ENCODE assay signal across 14 cellular contexts in the genomic region with DNA sequence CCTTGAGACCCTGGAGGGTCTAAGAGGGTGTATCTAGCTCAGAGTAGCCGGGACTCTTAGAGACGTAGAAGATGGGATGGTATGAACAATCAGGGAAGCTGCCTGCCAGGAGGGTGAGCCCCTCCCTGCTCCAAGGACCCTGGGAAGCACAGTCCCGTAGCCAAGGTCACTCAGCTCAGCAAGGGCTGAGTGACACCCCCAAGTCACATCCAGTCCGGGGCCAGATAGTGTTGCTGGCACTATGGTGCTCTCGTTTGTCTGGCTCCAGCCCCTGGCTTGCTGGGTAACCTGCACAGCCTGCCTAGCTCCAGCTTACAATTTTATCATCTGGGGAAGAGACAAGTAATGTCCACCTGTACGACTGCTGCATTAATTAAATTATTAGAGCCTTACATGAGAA. TPM values are rescaled to one million over a fixed set of nuclear protein-coding genes. Genes with fewer than 3 reads are reported as not detected.
DNase-seq lines count a peak whose midpoint lies in the region; ATAC-seq and TF ChIP-seq lines count a peak whose summit lies in the region.
"Had no signal": no experiment of that assay in that cellular context is flagged by ENCODE, and none has a peak within 500 bp of the region (broad histone marks: within the 10 kb centered on the region; RNA-seq: fewer than 3 reads in every experiment).

No MANE protein-coding gene starts in this region.

- no peak overlapping the region for H3K4me3 ChIP-seq in heart right ventricle
- H3K4me3 ChIP-seq in right cardiac atrium (ENCODE audit: low read length): no peak overlapping the region
- H3K4me3 ChIP-seq in testis: no peak overlapping the region
- H3K4me3 ChIP-seq in thyroid gland (replicated peaks in 1 of 3): no peak overlapping the region
- H3K4me3 ChIP-seq: GM23338 had no signal

- no peaks in the 10 kb centered on the region for H3K36me3 ChIP-seq in heart right ventricle
- no peaks in the 10 kb centered on the region for H3K36me3 ChIP-seq in testis (ENCODE audit: low read depth, missing control alignments)
- no peaks in the 10 kb centered on the region for H3K36me3 ChIP-seq in thyroid gland

- DNase-seq in Right ventricle myocardium superior: no peak
- DNase-seq in heart right ventricle: no peak
- DNase-seq in right cardiac atrium: no peak
- peak; percentile 59 for DNase-seq in testis
- DNase-seq in activated naive CD4-positive, alpha-beta T cell treated with anti-CD3 and anti-CD28 coated beads, Interleukin-2, amount 50 U/mL, for 72 hours (ENCODE audit: low spot score in 2 of 2): no peak
- no peak for DNase-seq in SW 1271 (lab: John Stamatoyannopoulos, UW)
- DNase-seq in thyroid gland: no peak
- DNase-seq: AML-193; Caco-2; CD4-positive, alpha-beta T cell; HCEC 1CT had no signal

- no peak overlapping the region for H3K27ac Mint-ChIP-seq in activated naive CD4-positive, alpha-beta T cell treated with anti-CD3 and anti-CD28 coated beads, Interleukin-2, amount 50 U/mL, for 72 hours
- H3K27ac Mint-ChIP-seq: CD4-positive, alpha-beta T cell; GM23338; IgD-negative memory B cell had no signal

- H3K4me1 ChIP-seq in heart right ventricle (peaks cover 0 to 20% (median 6%) of the 10 kb centered on the region in 9 donors), right cardiac atrium (ENCODE audit: control insufficient read depth, insufficient read depth, low read length) (peaks cover 4% of the 10 kb centered on the region), testis (peaks cover 22% of the 10 kb centered on the region), thyroid gland (no peaks in the 10 kb centered on the region)

- no peaks in the 10 kb centered on the region for H3K36me3 Mint-ChIP-seq in activated naive CD4-positive, alpha-beta T cell treated with anti-CD3 and anti-CD28 coated beads, Interleukin-2, amount 50 U/mL, for 72 hours
- H3K36me3 Mint-ChIP-seq: IgD-negative memory B cell had no signal

- 45 to 70% methylated on average over 6 of the region's 6 CpGs for WGBS in heart right ventricle, 2 donors
- 68% methylated on average over 6 of the region's 6 CpGs for WGBS in right cardiac atrium
- WGBS in testis, 2 donors: 38 to 58% methylated on average over 4 to 6 of the region's 6 CpGs
- WGBS in thyroid gland, 2 donors: 64 to 85% methylated on average over 5 to 6 of the region's 6 CpGs

- ATAC-seq in Right ventricle myocardium superior (ENCODE audit: poor library complexity): peak; percentile 54
- peak; percentile 49 to 85 (median 64) for ATAC-seq in heart right ventricle
- ATAC-seq in right cardiac atrium: peak; percentile 53 to 55
- no peak for ATAC-seq in activated naive CD4-positive, alpha-beta T cell treated with anti-CD3 and anti-CD28 coated beads, Interleukin-2, amount 50 U/mL, for 72 hours
- ATAC-seq: GM23338 had no signal

- H3K9me3 Mint-ChIP-seq in activated naive CD4-positive, alpha-beta T cell treated with anti-CD3 and anti-CD28 coated beads, Interleukin-2, amount 50 U/mL, for 72 hours: no peaks in the 10 kb centered on the region
- H3K9me3 Mint-ChIP-seq: CD4-positive, alpha-beta T cell; GM23338; IgD-negative memory B cell had no signal

- intact Hi-C loops in Right ventricle myocardium superior (cut with DNase I) (no loop called here), heart right ventricle (cut with DNase I) (loop anchor here in 1 of 10 donors (10.0 kb wide), 1 partner anchor 50 kb away; no protein-coding TSS in a partner anchor), right cardiac atrium (cut with DNase I) (no loop called here), testis (cut with DNase I; ENCODE audit: low total_unique reads) (no loop called here), thyroid gland (cut with DNase I) (no loop called here)

- H3K9me3 ChIP-seq in heart right ventricle: no peaks in the 10 kb centered on the region
- no peaks in the 10 kb centered on the region for H3K9me3 ChIP-seq in right cardiac atrium (ENCODE audit: control insufficient read depth, low read length)
- no peaks in the 10 kb centered on the region for H3K9me3 ChIP-seq in testis
- H3K9me3 ChIP-seq in thyroid gland: no peaks in the 10 kb centered on the region
- H3K9me3 ChIP-seq: Caco-2 had no signal

- H3K27me3 ChIP-seq in heart right ventricle (no peaks in the 10 kb centered on the region), right cardiac atrium (ENCODE audit: control insufficient read depth, insufficient read depth) (no peaks in the 10 kb centered on the region), testis (no peaks in the 10 kb centered on the region), thyroid gland (no peaks in the 10 kb centered on the region)

- H3K27ac ChIP-seq in heart right ventricle: peak overlapping the region in 1 of 10 donors; percentile 36
- no peak overlapping the region for H3K27ac ChIP-seq in right cardiac atrium (ENCODE audit: low read length)
- H3K27ac ChIP-seq in testis: peak overlapping the region; percentile 12 to 58
- no peak overlapping the region for H3K27ac ChIP-seq in thyroid gland
- H3K27ac ChIP-seq: C4-2B had no signal

- TF ChIP-seq CTCF in heart right ventricle (IDR thresholded peaks at IDR 0.05) (no peak), testis (IDR thresholded peaks at IDR 0.05) (no peak), thyroid gland (IDR thresholded peaks at IDR 0.05) (no peak)

- TF ChIP-seq POLR2A in testis (IDR thresholded peaks at IDR 0.05) (no peak), thyroid gland (IDR thresholded peaks at IDR 0.05) (no peak)

RNA-seq across cellular contexts. Expression of a gene that starts 22.3 kb away (rescaled TPM):
- 21.5 TPM for total RNA-seq in Right ventricle myocardium superior
- 10 to 100 TPM; 15.2 to 30.5 (median 26.2) TPM for total RNA-seq in heart right ventricle
- 10 to 100 TPM; 15.4 to 20.9 TPM for polyA plus RNA-seq in heart right ventricle
- 10 to 100 TPM; 22.5 to 34.4 (median 26.7) TPM for total RNA-seq in right cardiac atrium
- polyA plus RNA-seq in right cardiac atrium: 16.5 TPM
- total RNA-seq in testis: 100 to 1,000 TPM; 241 to 342 TPM
- polyA plus RNA-seq in testis (ENCODE audit: insufficient read depth, low read depth, low replicate concordance): 112 TPM
- under 1 TPM; 0.45 to 0.59 TPM for total RNA-seq in activated naive CD4-positive, alpha-beta T cell treated with anti-CD3 and anti-CD28 coated beads, Interleukin-2, amount 50 U/mL, for 72 hours
- total RNA-seq in thyroid gland: 1 to 10 TPM; 2.5 to 7.1 (median 5.5) TPM
- total RNA-seq: CD4-positive, alpha-beta T cell had no signal
- polyA plus RNA-seq: IgD-negative memory B cell had no signal

Comparison
In these comparisons a context has a peak if more than half of its experiments do, and no peak if none do; other contexts are left out.
1. ATAC-seq: peak in Right ventricle myocardium superior (single experiment), heart right ventricle (8 of 8) and right cardiac atrium (2 of 2); none in activated naive CD4-positive, alpha-beta T cell treated with anti-CD3 and anti-CD28 coated beads, Interleukin-2, amount 50 U/mL, for 72 hours (0 of 2).
2. H3K27ac ChIP-seq: peak in testis (2 of 2); none in right cardiac atrium (single experiment) and thyroid gland (0 of 3).
3. RNA of a gene that starts 22.3 kb away (total RNA-seq): 241 to 342 TPM in testis; 22.5 to 34.4 TPM in right cardiac atrium, 15.2 to 30.5 TPM in heart right ventricle, 21.5 TPM in Right ventricle myocardium superior (single experiment), 2.5 to 7.1 TPM in thyroid gland and 0.45 to 0.59 TPM in activated naive CD4-positive, alpha-beta T cell treated with anti-CD3 and anti-CD28 coated beads, Interleukin-2, amount 50 U/mL, for 72 hours; every median in the first group is over 4 times any median in the second.